Comparison of ENCODE assay signal across 10 cellular contexts in genomic region chr20:35901678-35902544, GRCh38. TPM values are rescaled to one million over a fixed set of nuclear protein-coding genes. Genes with fewer than 3 reads are reported as not detected.
DNase-seq lines count a peak whose midpoint lies in the region; ATAC-seq and TF ChIP-seq lines count a peak whose summit lies in the region.
"Had no signal": no experiment of that assay in that cellular context is flagged by ENCODE, and none has a peak within 500 bp of the region (broad histone marks: within the 10 kb centered on the region; RNA-seq: fewer than 3 reads in every experiment).

No MANE protein-coding gene starts in this region.

- peaks cover 7% of the 10 kb centered on the region for H3K79me2 ChIP-seq in ACC112 (ENCODE audit: control insufficient read depth, insufficient read depth, low read length, unreplicated experiment)

- H3K9me3 ChIP-seq in adipocyte (ENCODE audit: control insufficient read depth, low read length) = no peaks in the 10 kb centered on the region

- peak overlapping the region; percentile 84 for H3K27ac ChIP-seq in ACC112 (ENCODE audit: low read depth, low read length)

- H3K27me3 Mint-ChIP-seq in HFFc6 (ENCODE audit: insufficient read depth) = peaks cover 1% of the 10 kb centered on the region; the same call in 1 of the 2 replicates

- H3K4me1 ChIP-seq in ACC112 (ENCODE audit: control insufficient read depth, insufficient read depth, low read length, unreplicated experiment) (peaks cover 15% of the 10 kb centered on the region), adipocyte (ENCODE audit: control insufficient read depth, insufficient read depth, low read length) (peaks cover 14% of the 10 kb centered on the region)

- peak overlapping the region; percentile 47 for H3K4me3 Mint-ChIP-seq in HFFc6

- no peak for TF ChIP-seq CTCF in HFFc6 (IDR thresholded peaks at IDR 0.05)

- H3K4me3 ChIP-seq in ACC112 (ENCODE audit: low read depth, low read length) = no peak overlapping the region
- no peak overlapping the region for H3K4me3 ChIP-seq in adipocyte (ENCODE audit: low read length)

- H2AFZ ChIP-seq in ACC112 (ENCODE audit: low read length, unreplicated experiment) = no peak overlapping the region

- DNase-seq in HFFc6 = peak; percentile 84
- DNase-seq in adipocyte (ENCODE audit: low read depth) = peak; percentile 84
- peak; percentile 21 for DNase-seq in inferior parietal cortex (ENCODE audit: extremely low spot score)
- no peak for DNase-seq in NCI-H1694 treated with DMSO at 0.1 percent for 48 hours (lab: John Stamatoyannopoulos, UW)
- DNase-seq in NCI-H1048 (lab: John Stamatoyannopoulos, UW) = no peak
- no peak for DNase-seq in NCI-H446 treated with DMSO at 0.1 percent for 48 hours (lab: John Stamatoyannopoulos, UW)
- DNase-seq: activated T-cell treated with anti-CD3 and anti-CD28 coated beads, Interleukin-2, amount 50 U/mL, for 48 hours; NCI-H774 had no signal

- H3K4me1 Mint-ChIP-seq in HFFc6 (ENCODE audit: low read depth) = peaks cover 28% of the 10 kb centered on the region

- H3K9ac ChIP-seq in adipocyte (ENCODE audit: low read length) = no peak overlapping the region

- peaks cover 8% of the 10 kb centered on the region for H3K36me3 Mint-ChIP-seq in HFFc6 (ENCODE audit: low read depth)

- H3K27ac Mint-ChIP-seq in HFFc6 = peak overlapping the region; percentile 92

- no peaks in the 10 kb centered on the region for H3K9me3 Mint-ChIP-seq in HFFc6

- H3K36me3 ChIP-seq in ACC112 (ENCODE audit: insufficient read depth, low read length) (peaks cover 6% of the 10 kb centered on the region), adipocyte (ENCODE audit: control insufficient read depth, insufficient read depth, low read length, severe bottlenecking) (peaks cover 7% of the 10 kb centered on the region)

- no peaks in the 10 kb centered on the region for H3K27me3 ChIP-seq in ACC112 (ENCODE audit: insufficient read depth, low read length)
- H3K27me3 ChIP-seq in adipocyte (replicated peaks; ENCODE audit: control insufficient read depth, insufficient read depth, low read length) = no peaks in the 10 kb centered on the region

- no peak for ATAC-seq in activated CD4-positive, CD25-positive, alpha-beta regulatory T cell treated with anti-CD3 and anti-CD28 coated beads, Interleukin-2, amount 50 U/mL, for 24 hours

RNA-seq across cellular contexts. Expression of gene SCAND1, which starts 52.4 kb away (rescaled TPM):
- 10 to 100 TPM; 76.7 to 97.0 (median 82.8) TPM for total RNA-seq in HFFc6 (2021; fragmentation: NEBNext Ultra II Directional; extraction: Animal tissue kit (Norgen Biotek cat#: 25700))

Comparison
In these comparisons a context has a peak if more than half of its experiments do, and no peak if none do; other contexts are left out.
1. DNase-seq: peak in HFFc6 (single experiment), adipocyte (single experiment) and inferior parietal cortex (single experiment); none in NCI-H1694 treated with DMSO at 0.1 percent for 48 hours (single experiment), NCI-H1048 (single experiment) and NCI-H446 treated with DMSO at 0.1 percent for 48 hours (single experiment).